In the genomic region with DNA sequence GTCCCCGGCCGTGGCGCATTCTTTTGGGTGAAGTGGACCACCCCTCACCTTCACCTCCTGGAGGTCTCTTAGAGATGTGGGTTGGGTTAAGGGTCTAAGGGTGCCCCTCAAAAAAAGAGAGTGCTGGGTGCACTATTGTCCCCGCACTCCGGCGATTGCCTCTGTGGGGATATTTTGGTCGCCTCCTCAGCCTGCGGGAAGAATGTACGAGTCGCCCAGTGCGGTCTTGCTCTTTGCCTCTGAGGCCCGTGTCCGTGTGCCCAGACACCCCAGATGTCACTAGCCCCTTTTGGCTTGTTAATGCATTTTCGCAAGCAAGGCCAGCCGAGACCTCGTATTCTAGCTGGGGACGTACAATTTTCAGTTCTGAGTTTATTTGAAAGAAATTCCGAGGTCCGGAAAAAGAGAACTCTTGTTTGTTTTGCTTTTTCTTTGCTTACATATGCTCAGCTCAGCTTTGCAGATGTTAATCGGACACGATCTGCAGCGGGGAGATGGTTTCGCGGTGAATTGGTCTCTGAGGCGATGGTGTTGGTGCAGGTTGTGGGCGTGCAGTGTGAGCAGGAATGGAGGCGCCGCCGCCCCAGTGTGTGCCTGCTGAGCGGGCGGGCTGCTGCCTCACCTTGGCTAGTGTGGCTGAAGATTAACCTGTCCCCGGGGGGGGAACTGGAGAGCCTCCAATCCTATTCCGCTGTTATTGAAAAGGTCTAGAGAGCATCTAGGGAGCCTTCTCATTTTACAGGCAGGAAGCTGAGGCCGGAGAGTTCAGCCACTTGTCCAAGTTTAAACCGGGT, we compare ENCODE assay signal across 8 cellular contexts. TPM values are rescaled to one million over a fixed set of nuclear protein-coding genes. Genes with fewer than 3 reads are reported as not detected.
DNase-seq lines count a peak whose midpoint lies in the region; ATAC-seq, FAIRE-seq and TF ChIP-seq lines count a peak whose summit lies in the region.

No MANE protein-coding gene starts in this region.

- H3K79me2 ChIP-seq in HepG2 (ENCODE audit: insufficient read depth, low read length): no peaks in the 10 kb centered on the region

- peak overlapping the region; percentile 45 for H3K27ac ChIP-seq in HepG2 (ENCODE audit: extremely low read length, insufficient read depth, low read length)

- H3K27ac Mint-ChIP-seq in IgD-negative memory B cell: peak overlapping the region; percentile 90 to 99 (median 97)

- 0% methylated on average over 31 of the region's 35 CpGs for WGBS in HepG2 (ENCODE audit: low lambda C conversion rate)

- no peaks in the 10 kb centered on the region for H3K9me3 Mint-ChIP-seq in IgD-negative memory B cell

- no TSS peak for BruUV-seq in HepG2 (replicated peaks; lab: Mats Ljungman, UMichigan)

- 0 out of 4 replicates have a peak, but pooled peaks of 1 of the 2 experiments have one; percentile 4 for TF ChIP-seq EP300 in HepG2 (IDR thresholded peaks at IDR 0.05; ENCODE audit: low read depth in 2 of 2, low read length in 2 of 2)
- no peak for TF ChIP-seq EP300 in HepG2 (CRISPR knock-in tag; IDR thresholded peaks at IDR 0.05; ENCODE audit: borderline replicate concordance)

- no peaks in the 10 kb centered on the region for H4K20me1 ChIP-seq in HepG2 (ENCODE audit: insufficient read depth, low read length)

- POLR2A ChIA-PET in HepG2 (lab: Yijun Ruan, JAX): interaction anchor here (0.9 to 3.7 kb wide), 14 partner anchors 9 to 117 kb away, joined by 3 to 57 read pairs (median 4); no protein-coding TSS in a partner anchor

- peak overlapping the region; percentile 53 for H3K4me3 ChIP-seq in AG10803 (ENCODE audit: low read length)
- peak overlapping the region; percentile 80 for H3K4me3 ChIP-seq in choroid plexus epithelial cell (ENCODE audit: low read depth, low read length)
- H3K4me3 ChIP-seq in HepG2 (replicated peaks in 1 of 3; ENCODE audit: insufficient read depth in 1 of 3, low read depth in 2 of 3, low read length in 3 of 3): peak overlapping the region; percentile 68 to 81 (median 71)

- H3K9ac ChIP-seq in HepG2 (ENCODE audit: insufficient read depth, low read depth, low read length): peak overlapping the region; percentile 64

- TF ChIP-seq RAD21 in HepG2 (CRISPR knock-in tag; IDR thresholded peaks at IDR 0.05): no peak; the same call in 1 of the 2 replicates

- H3K36me3 Mint-ChIP-seq in IgD-negative memory B cell: peaks cover 7% of the 10 kb centered on the region

- TF ChIP-seq POLR2A in HepG2 (IDR thresholded peaks at IDR 0.05; ENCODE audit: insufficient read depth in 1 of 2, low read depth in 2 of 2, low read length in 2 of 2): peak in 1 of 2 experiments; percentile 88; a peak in 2 of 4 replicates

- H3K27me3 Mint-ChIP-seq in IgD-negative memory B cell: no peaks in the 10 kb centered on the region

- H3K4me3 Mint-ChIP-seq in IgD-negative memory B cell: peak overlapping the region; percentile 93 to 100 (median 100)

- H3K9me3 ChIP-seq in HepG2 (ENCODE audit: low read length): no peaks in the 10 kb centered on the region

- ATAC-seq in GM19395 (IDR thresholded peaks at IDR 0.05; ENCODE audit: unreplicated experiment): peak; percentile 43
- ATAC-seq in HepG2: peak; percentile 86

- DNase-seq in AG10803 (ENCODE audit: low read depth) (no peak), choroid plexus epithelial cell (ENCODE audit: low read depth) (peak; percentile 69), HepG2 (ENCODE audit: low spot score) (peak; percentile 78), AG08396 (ENCODE audit: low spot score) (no peak)
- peak; percentile 44 for DNase-seq in activated CD4-positive, CD25-positive, alpha-beta regulatory T cell treated with anti-CD3 and anti-CD28 coated beads, Interleukin-2, amount 50 U/mL, for 16 hours (ENCODE audit: low read depth, low spot score)
- DNase-seq in stimulated activated CD4-positive, alpha-beta T cell treated with anti-CD3 and anti-CD28 coated beads, TNF-alpha, amount 100 ng/mL, for 48 hours (ENCODE audit: low read depth in 3 of 3): peak; percentile 54 to 60 (median 57)

- peaks cover 33 to 53% (median 44%) of the 10 kb centered on the region in 3 donors for H3K4me1 Mint-ChIP-seq in IgD-negative memory B cell

- TF ChIP-seq CTCF in AG10803 (conservative IDR thresholded peaks at IDR 0.05; ENCODE audit: low read length) (no peak), choroid plexus epithelial cell (conservative IDR thresholded peaks at IDR 0.05; ENCODE audit: low read depth, low read length) (no peak), HepG2 (CRISPR knock-in tag; IDR thresholded peaks at IDR 0.05) (peak; percentile 34; the same call in 1 of the 2 replicates)

- H3K36me3 ChIP-seq in HepG2 (replicated peaks in 1 of 2; ENCODE audit: control insufficient read depth in 1 of 2, insufficient read depth in 2 of 2, low read length in 2 of 2): no peaks in the 10 kb centered on the region

- CTCF ChIA-PET in HepG2 (lab: Yijun Ruan, JAX; ENCODE audit: low intra/inter-chr PET ratio, low total read pairs): interaction anchor here (1.6 kb wide), 1 partner anchor 82 kb away, joined by 8 read pairs; no protein-coding TSS in a partner anchor

- H2AFZ ChIP-seq in HepG2 (ENCODE audit: low read length): no peak overlapping the region

- peaks cover 0 to 12% of the 10 kb centered on the region in 2 experiments; a peak in 2 of 5 replicates for H3K27me3 ChIP-seq in HepG2 (ENCODE audit: control insufficient read depth in 1 of 2, insufficient read depth in 2 of 2, low read length in 2 of 2)

- intact Hi-C loops in HepG2 (cut with micrococcal nuclease; ENCODE audit: unreplicated experiment): loop anchor here (2.0 to 5.0 kb wide), 4 partner anchors 43 to 131 kb away; no protein-coding TSS in a partner anchor

- peak; percentile 48 for FAIRE-seq in HepG2 (lab: Jason Lieb, UNC)

- H3K4me2 ChIP-seq in HepG2 (ENCODE audit: low read depth, low read length): peak overlapping the region; percentile 98

- H3K4me1 ChIP-seq in HepG2 (ENCODE audit: insufficient read depth, low read length): peaks cover 25% of the 10 kb centered on the region

- in situ Hi-C loops in HepG2 (cut with HindIII; ENCODE audit: extremely low pct_ligation_motif_present, low pct_unique_long_range_greater_than_20kb): loop anchor here (5.0 to 10.0 kb wide), 2 partner anchors 79 to 133 kb away; no protein-coding TSS in a partner anchor

TF ChIP-seq in HepG2, 621 proteins besides CTCF, POLR2A, EP300 and RAD21 (continues in another document):
- TF ChIP-seq, protein P1, sequence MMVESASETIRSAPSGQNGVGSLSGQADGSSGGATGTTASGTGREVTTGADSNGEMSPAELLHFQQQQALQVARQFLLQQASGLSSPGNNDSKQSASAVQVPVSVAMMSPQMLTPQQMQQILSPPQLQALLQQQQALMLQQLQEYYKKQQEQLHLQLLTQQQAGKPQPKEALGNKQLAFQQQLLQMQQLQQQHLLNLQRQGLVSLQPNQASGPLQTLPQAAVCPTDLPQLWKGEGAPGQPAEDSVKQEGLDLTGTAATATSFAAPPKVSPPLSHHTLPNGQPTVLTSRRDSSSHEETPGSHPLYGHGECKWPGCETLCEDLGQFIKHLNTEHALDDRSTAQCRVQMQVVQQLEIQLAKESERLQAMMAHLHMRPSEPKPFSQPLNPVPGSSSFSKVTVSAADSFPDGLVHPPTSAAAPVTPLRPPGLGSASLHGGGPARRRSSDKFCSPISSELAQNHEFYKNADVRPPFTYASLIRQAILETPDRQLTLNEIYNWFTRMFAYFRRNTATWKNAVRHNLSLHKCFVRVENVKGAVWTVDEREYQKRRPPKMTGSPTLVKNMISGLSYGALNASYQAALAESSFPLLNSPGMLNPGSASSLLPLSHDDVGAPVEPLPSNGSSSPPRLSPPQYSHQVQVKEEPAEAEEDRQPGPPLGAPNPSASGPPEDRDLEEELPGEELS (CRISPR knock-in tag; IDR thresholded peaks at IDR 0.05): peak; percentile 65; the same call in 1 of the 2 replicates
- TF ChIP-seq HNF4A (CRISPR knock-in tag; IDR thresholded peaks at IDR 0.05) (0 out of 2 replicates have a peak, but pooled peaks have one; percentile 10), ZC3H13 (CRISPR knock-in tag; IDR thresholded peaks at IDR 0.05) (0 out of 2 replicates have a peak, but pooled peaks have one; percentile 15), GABPB1 (CRISPR knock-in tag; IDR thresholded peaks at IDR 0.05) (peak; percentile 51; the same call in 1 of the 2 replicates)

RNA-seq across cellular contexts. Expression of gene ST6GAL1, which starts 1.4 kb away (rescaled TPM):
- polyA plus RNA-seq in IgD-negative memory B cell: 257 TPM
- 62.1 and 79.9 TPM in 2 replicates for total RNA-seq in HepG2 (2016; rRNA removed; fragmentation: Illumina TruSeq; extraction: Trizol)
- 8.1 and 8.2 TPM in 2 replicates for total RNA-seq in HepG2 (2016; cell fraction: cytosol; rRNA removed; fragmentation: Illumina TruSeq; extraction: Trizol; ENCODE audit: low read depth)
- 62.1 and 78.3 TPM in 2 replicates for total RNA-seq in HepG2 (2016; cell fraction: insoluble cytoplasmic fraction; rRNA removed; fragmentation: Illumina TruSeq; extraction: Trizol)
- total RNA-seq in HepG2 (2016; cell fraction: membrane; rRNA removed; fragmentation: Illumina TruSeq; extraction: Trizol): 30.2 and 33.0 TPM in 2 replicates
- 91.6 and 101 TPM in 2 replicates for total RNA-seq in HepG2 (2016; cell fraction: nucleus; rRNA removed; fragmentation: Illumina TruSeq; extraction: Trizol)
- 163 and 164 TPM in 2 replicates for polyA plus RNA-seq in HepG2 (2011; rRNA removed)
- polyA plus RNA-seq in HepG2 (2011; cell fraction: cytosol; rRNA removed): 115 and 161 TPM in 2 replicates
- polyA plus RNA-seq in HepG2 (2011; cell fraction: nucleus; rRNA removed): 50.3 and 65.6 TPM in 2 replicates
- polyA plus RNA-seq in HepG2 (2012): 189 and 200 TPM in 2 replicates
- polyA plus RNA-seq in HepG2 (2016; cell fraction: cytosol; fragmentation: Illumina TruSeq; extraction: Trizol; ENCODE audit: low read depth): 5.0 and 5.1 TPM in 2 replicates
- polyA plus RNA-seq in HepG2 (2016; cell fraction: insoluble cytoplasmic fraction; fragmentation: Illumina TruSeq; extraction: Trizol; ENCODE audit: low read depth): 49.0 and 50.2 TPM in 2 replicates
- polyA plus RNA-seq in HepG2 (2016; cell fraction: membrane; fragmentation: Illumina TruSeq; extraction: Trizol; ENCODE audit: low read depth): 18.2 and 19.6 TPM in 2 replicates
- 91.4 and 96.5 TPM in 2 replicates for polyA plus RNA-seq in HepG2 (2016; cell fraction: nucleus; fragmentation: Illumina TruSeq; extraction: Trizol; ENCODE audit: insufficient read depth, low read depth)
- polyA minus RNA-seq in HepG2 (2011; rRNA and poly(A)+ RNA removed; ENCODE audit: low replicate concordance): 3.2 and 268 TPM in 2 replicates
- polyA minus RNA-seq in HepG2 (2011; cell fraction: cytosol; rRNA and poly(A)+ RNA removed): 106 and 146 TPM in 2 replicates
- polyA minus RNA-seq in HepG2 (2011; cell fraction: nucleus; rRNA and poly(A)+ RNA removed): 119 and 177 TPM in 2 replicates

Comparison
In these comparisons a context has a peak if more than half of its experiments do, and no peak if none do; other contexts are left out.
1. DNase-seq: peak in activated CD4-positive, CD25-positive, alpha-beta regulatory T cell treated with anti-CD3 and anti-CD28 coated beads, Interleukin-2, amount 50 U/mL, for 16 hours (single experiment), choroid plexus epithelial cell (single experiment), HepG2 (single experiment) and stimulated activated CD4-positive, alpha-beta T cell treated with anti-CD3 and anti-CD28 coated beads, TNF-alpha, amount 100 ng/mL, for 48 hours (3 of 3); none in AG10803 (single experiment) and AG08396 (single experiment).
2. Peak in every context shown above with its lines, with median percentiles within 50 percentile points of each other: H3K4me3 ChIP-seq.